Comparison of ENCODE assay signal across 11 cellular contexts in the genomic region with DNA sequence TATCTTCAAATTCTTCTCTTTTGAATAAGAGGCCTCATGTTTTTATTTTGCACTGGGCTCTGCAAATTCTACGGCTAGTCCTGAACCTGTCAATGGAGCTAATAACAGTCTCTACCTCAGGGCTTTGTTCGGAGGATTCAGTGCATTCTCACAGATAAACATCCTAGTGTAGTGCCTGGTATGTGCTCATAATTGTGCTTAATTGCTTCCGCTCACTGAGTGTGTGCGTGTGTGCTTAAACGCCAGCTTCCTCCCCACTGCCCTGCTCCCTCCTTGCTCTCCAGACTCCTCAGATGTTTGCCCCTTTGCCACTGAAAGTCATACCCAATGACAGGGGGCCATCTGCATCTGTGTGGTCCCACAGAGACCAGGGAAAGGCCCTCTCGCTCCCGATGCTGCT. TPM values are rescaled to one million over a fixed set of nuclear protein-coding genes. Genes with fewer than 3 reads are reported as not detected.
DNase-seq lines count a peak whose midpoint lies in the region; ATAC-seq and TF ChIP-seq lines count a peak whose summit lies in the region.
"Had no signal": no experiment of that assay in that cellular context is flagged by ENCODE, and none has a peak within 500 bp of the region (broad histone marks: within the 10 kb centered on the region; RNA-seq: fewer than 3 reads in every experiment).

No MANE protein-coding gene starts in this region.

- intact Hi-C loops in psoas muscle (cut with DNase I) = no loop called here

- peaks cover 96% of the 10 kb centered on the region for H3K79me2 ChIP-seq in Loucy (ENCODE audit: insufficient read depth, low read length)

- peak overlapping the region; percentile 71 for H3K4me3 Mint-ChIP-seq in activated naive CD8-positive, alpha-beta T cell treated with anti-CD3 and anti-CD28 coated beads, Interleukin-2, amount 10 ng/mL, durations not matched to agents 7 days and 5 days
- peak overlapping the region; percentile 49 for H3K4me3 Mint-ChIP-seq in neural crest cell

- WGBS in psoas muscle, 3 donors = 69 to 78% (median 72%) methylated on average over 7 of the region's 7 CpGs

- H3K36me3 Mint-ChIP-seq in activated naive CD8-positive, alpha-beta T cell treated with anti-CD3 and anti-CD28 coated beads, Interleukin-2, amount 10 ng/mL, durations not matched to agents 7 days and 5 days = peaks cover 30% of the 10 kb centered on the region
- peaks cover 2% of the 10 kb centered on the region for H3K36me3 Mint-ChIP-seq in neural crest cell (ENCODE audit: low read depth)

- no peaks in the 10 kb centered on the region for H3K9me2 ChIP-seq in Loucy (replicated peaks; ENCODE audit: low read depth, low read length)

- no peak for TF ChIP-seq CTCF in Loucy (conservative IDR thresholded peaks at IDR 0.05; ENCODE audit: low read length)
- no peak for TF ChIP-seq CTCF in neural crest cell (conservative IDR thresholded peaks at IDR 0.05)
- TF ChIP-seq CTCF in psoas muscle (IDR thresholded peaks at IDR 0.05) = no peak

- H3K9me3 ChIP-seq in Loucy (ENCODE audit: insufficient read depth, low read depth, low read length) (no peaks in the 10 kb centered on the region), psoas muscle (no peaks in the 10 kb centered on the region)
- H3K9me3 ChIP-seq: testis had no signal

- no peak overlapping the region for H2AFZ ChIP-seq in Loucy (ENCODE audit: low read length)

- no peaks in the 10 kb centered on the region for H3K27me3 Mint-ChIP-seq in activated naive CD8-positive, alpha-beta T cell treated with anti-CD3 and anti-CD28 coated beads, Interleukin-2, amount 10 ng/mL, durations not matched to agents 7 days and 5 days
- no peaks in the 10 kb centered on the region for H3K27me3 Mint-ChIP-seq in neural crest cell (ENCODE audit: low read depth)

- H3F3A ChIP-seq in Loucy (ENCODE audit: low read depth) = peaks cover 8% of the 10 kb centered on the region; the same call in 1 of the 2 replicates

- DNase-seq in GDM1 (lab: John Stamatoyannopoulos, UW) (peak; percentile 10), neural crest cell (ENCODE audit: low read depth, low spot score) (no peak), amniotic stem cell (lab: John Stamatoyannopoulos, UW) (no peak), psoas muscle (no peak)
- no peak for DNase-seq in activated naive CD8-positive, alpha-beta T cell treated with anti-CD3 and anti-CD28 coated beads, Interleukin-2, amount 10 ng/mL, durations not matched to agents 7 days and 5 days
- DNase-seq: activated CD4-positive, CD25-positive, alpha-beta regulatory T cell; SIG-M5; stimulated activated CD4-positive, alpha-beta T cell treated with anti-CD3 and anti-CD28 coated beads, Interleukin-2, amount 100 ng/mL, for 24 hours; testis had no signal

- peaks cover 62% of the 10 kb centered on the region for H4K20me1 ChIP-seq in Loucy (ENCODE audit: insufficient read depth, low read length, poor library complexity, severe bottlenecking)

- H3K36me3 ChIP-seq in Loucy (ENCODE audit: insufficient read depth, low read length) (peaks cover under 1% of the 10 kb centered on the region; the same call in 1 of the 2 replicates), psoas muscle (ENCODE audit: insufficient read depth in 1 of 2, low read depth in 1 of 2) (no peaks in the 10 kb centered on the region)

- H3K9me3 Mint-ChIP-seq in activated naive CD8-positive, alpha-beta T cell treated with anti-CD3 and anti-CD28 coated beads, Interleukin-2, amount 10 ng/mL, durations not matched to agents 7 days and 5 days = no peaks in the 10 kb centered on the region
- H3K9me3 Mint-ChIP-seq in neural crest cell = no peaks in the 10 kb centered on the region

- H3K4me1 ChIP-seq in Loucy (ENCODE audit: insufficient read depth, low read length, poor library complexity, severe bottlenecking) = peaks cover 72% of the 10 kb centered on the region
- peaks cover 74% of the 10 kb centered on the region for H3K4me1 ChIP-seq in psoas muscle

- H3K27me3 ChIP-seq in Loucy (ENCODE audit: insufficient read depth, low read length, poor library complexity, severe bottlenecking) (no peaks in the 10 kb centered on the region), psoas muscle (ENCODE audit: insufficient read depth in 3 of 3, low read length in 2 of 3) (no peaks in the 10 kb centered on the region)
- H3K27me3 ChIP-seq: testis had no signal

- H3K9ac ChIP-seq in Loucy (ENCODE audit: low read depth, low read length, poor library complexity, severe bottlenecking) = peak overlapping the region; percentile 60

- peaks cover 75% of the 10 kb centered on the region for H3K4me1 Mint-ChIP-seq in activated naive CD8-positive, alpha-beta T cell treated with anti-CD3 and anti-CD28 coated beads, Interleukin-2, amount 10 ng/mL, durations not matched to agents 7 days and 5 days
- H3K4me1 Mint-ChIP-seq in neural crest cell = peaks cover 77% of the 10 kb centered on the region

- peak overlapping the region; percentile 89 for H3K4me2 ChIP-seq in Loucy (ENCODE audit: low read depth, low read length, poor library complexity, severe bottlenecking)

- POLR2A ChIA-PET in activated naive CD8-positive, alpha-beta T cell treated with anti-CD3 and anti-CD28 coated beads, Interleukin-2, amount 10 ng/mL, durations not matched to agents 7 days and 5 days (lab: Charles Lee) = interaction anchor here (1.8 kb wide), 1 partner anchor 100 kb away, joined by 6 read pairs; no protein-coding TSS in a partner anchor

- ATAC-seq in activated naive CD8-positive, alpha-beta T cell treated with anti-CD3 and anti-CD28 coated beads, Interleukin-2, amount 10 ng/mL, durations not matched to agents 7 days and 5 days (ENCODE audit: low read depth) = peak; percentile 12
- ATAC-seq in HG03469 (IDR thresholded peaks at IDR 0.05; ENCODE audit: unreplicated experiment) = no peak
- ATAC-seq in psoas muscle = no peak

- H3K4me3 ChIP-seq in Loucy (ENCODE audit: low read length, poor library complexity, severe bottlenecking) (peak overlapping the region; percentile 64), psoas muscle (no peak overlapping the region)
- H3K4me3 ChIP-seq: testis had no signal

- H3K27ac ChIP-seq in psoas muscle = no peak overlapping the region
- H3K27ac ChIP-seq: testis had no signal

- H3K27ac Mint-ChIP-seq in activated naive CD8-positive, alpha-beta T cell treated with anti-CD3 and anti-CD28 coated beads, Interleukin-2, amount 10 ng/mL, durations not matched to agents 7 days and 5 days = peak overlapping the region; percentile 98
- peak overlapping the region; percentile 69 for H3K27ac Mint-ChIP-seq in neural crest cell (ENCODE audit: unreplicated experiment)

RNA-seq across cellular contexts. Expression of a gene that starts 6.7 kb away (rescaled TPM):
- 100 to 1,000 TPM; 132 to 137 TPM for total RNA-seq in activated naive CD8-positive, alpha-beta T cell treated with anti-CD3 and anti-CD28 coated beads, Interleukin-2, amount 10 ng/mL, durations not matched to agents 7 days and 5 days
- total RNA-seq in neural crest cell = 84.4 and 89.4 TPM in 2 replicates
- 10 to 100 TPM; 53.4 to 92.7 (median 63.3) TPM for total RNA-seq in psoas muscle
- polyA plus RNA-seq in psoas muscle = 100 to 1,000 TPM in 2 of 3 donors, 10 to 100 TPM in 1; 93.2 to 144 (median 114) TPM
